Comparison of ENCODE assay signal across 8 cellular contexts in genomic region chr17:73091770-73092517, GRCh38. TPM values are rescaled to one million over a fixed set of nuclear protein-coding genes. Genes with fewer than 3 reads are reported as not detected.
DNase-seq lines count a peak whose midpoint lies in the region; ATAC-seq, FAIRE-seq and TF ChIP-seq lines count a peak whose summit lies in the region.

No MANE protein-coding gene starts in this region.

- peaks cover 6 to 12% of the 10 kb centered on the region in 2 experiments; a peak in 3 of 5 replicates for H3K4me1 ChIP-seq in K562 (replicated peaks in 1 of 2; ENCODE audit: control insufficient read depth in 2 of 2, insufficient read depth in 2 of 2, low read length in 2 of 2)
- peaks cover 11 to 17% (median 11%) of the 10 kb centered on the region in 3 donors for H3K4me1 ChIP-seq in skeletal muscle tissue (ENCODE audit: control insufficient read depth in 3 of 3, insufficient read depth in 3 of 3, low read length in 3 of 3)

- H3K9me1 ChIP-seq in K562 (ENCODE audit: control insufficient read depth, insufficient read depth, low read length), result no peaks in the 10 kb centered on the region

- POLR2A ChIA-PET in K562 (lab: Yijun Ruan, JAX), result interaction anchor here (0.6 to 1.0 kb wide), 4 partner anchors 44 to 201 kb away, joined by 3 to 5 read pairs (median 3); no protein-coding TSS in a partner anchor

- TF ChIP-seq EP300 in K562 (IDR thresholded peaks at IDR 0.05; ENCODE audit: low read length), result no peak

- no peaks in the 10 kb centered on the region for H4K20me1 ChIP-seq in K562 (replicated peaks; ENCODE audit: control insufficient read depth, insufficient read depth, low read length)

- H3K27ac ChIP-seq in K562 (ENCODE audit: extremely low read depth, low read depth, low read length) (peak overlapping the region; percentile 53), skeletal muscle tissue (ENCODE audit: low read depth, low read length) (no peak overlapping the region)

- no peak for TF ChIP-seq POLR2A in K562 (conservative IDR thresholded peaks at IDR 0.05)

- peak overlapping the region; percentile 89 for H2AFZ ChIP-seq in K562 (ENCODE audit: low read depth, low read length)

- no peak for TF ChIP-seq RAD21 in K562 (CRISPR knock-in tag; conservative IDR thresholded peaks at IDR 0.05 in 1 of 2, IDR thresholded peaks at IDR 0.05 in 1 of 2)

- H3K9me3 ChIP-seq in K562 (replicated peaks; ENCODE audit: control insufficient read depth, insufficient read depth, low read depth, low read length) (no peaks in the 10 kb centered on the region), skeletal muscle tissue (ENCODE audit: control insufficient read depth in 3 of 3, low read length in 3 of 3) (no peaks in the 10 kb centered on the region)

- H3K4me2 ChIP-seq in K562 (ENCODE audit: insufficient read depth, low read length), result peak overlapping the region; percentile 96

- H3K79me2 ChIP-seq in K562 (ENCODE audit: control insufficient read depth, insufficient read depth, low read length), result peaks cover 10% of the 10 kb centered on the region; the same call in 2 of the 3 replicates

- no peaks in the 10 kb centered on the region; the same call in 1 of the 2 replicates for H3K36me3 ChIP-seq in H7 (replicated peaks; ENCODE audit: control insufficient read depth, insufficient read depth, low read length)
- H3K36me3 ChIP-seq in K562 (ENCODE audit: control insufficient read depth, insufficient read depth, low read length), result peaks cover 9% of the 10 kb centered on the region; the same call in 1 of the 3 replicates
- H3K36me3 ChIP-seq in skeletal muscle tissue (ENCODE audit: control insufficient read depth in 3 of 3, insufficient read depth in 3 of 3, low read length in 3 of 3), result peaks cover 5 to 7% (median 6%) of the 10 kb centered on the region in 3 donors

- BruUV-seq in K562 (replicated peaks; lab: Mats Ljungman, UMichigan), result TSS peak; percentile 50

- WGBS in K562 (ENCODE audit: insufficient coverage, low coverage, missing lambda C conversion rate), result 2% methylated on average over 17 of the region's 20 CpGs

- FAIRE-seq in K562 (lab: Jason Lieb, UNC), result peak; percentile 77
- no peak for FAIRE-seq in frontal cortex (lab: Jason Lieb, UNC)

- intact Hi-C loops in K562 (cut with micrococcal nuclease), result loop anchor here (10.0 kb wide), 1 partner anchor 107 kb away; no protein-coding TSS in a partner anchor

- peak overlapping the region; percentile 64 for H3K4me3 ChIP-seq in H7 (ENCODE audit: insufficient read depth, low read depth, low read length)
- peak overlapping the region; percentile 67 for H3K4me3 ChIP-seq in K562
- H3K4me3 ChIP-seq in skeletal muscle tissue (ENCODE audit: low read length in 3 of 3), result peak overlapping the region; percentile 82 to 90 (median 87)

- peak overlapping the region; percentile 79 to 93 for H3K9ac ChIP-seq in K562 (ENCODE audit: insufficient read depth in 1 of 2, low read depth in 2 of 2, low read length in 2 of 2)
- H3K9ac ChIP-seq in skeletal muscle tissue (ENCODE audit: low read depth in 1 of 3, low read length in 3 of 3), result peak overlapping the region; percentile 61 to 85 (median 84)

- peak; percentile 50 for ATAC-seq in K562

- in situ Hi-C loops in K562 (cut with MboI), result no loop called here

- peak; percentile 62 for DNase-seq in NCI-H2171 (lab: John Stamatoyannopoulos, UW)
- no peak for DNase-seq in NCI-H2171 treated with DMSO at 0.1 percent for 48 hours (lab: John Stamatoyannopoulos, UW)
- no peak for DNase-seq in H7
- DNase-seq in NCI-H526 treated with DMSO at 0.1 percent for 48 hours (lab: John Stamatoyannopoulos, UW), result peak; percentile 8
- DNase-seq in K562 (ENCODE audit: extremely low read depth in 1 of 4, low spot score in 3 of 4), result peak; percentile 23 to 64 (median 47)
- DNase-seq in iPS-NIHi11 (ENCODE audit: low spot score), result peak; percentile 83
- DNase-seq in frontal cortex (ENCODE audit: low spot score in 2 of 2), result no peak

- TF ChIP-seq CTCF in K562 (IDR thresholded peaks at IDR 0.05 in 2 of 3, conservative IDR thresholded peaks at IDR 0.05 in 1 of 3; ENCODE audit: insufficient read depth in 2 of 3, low read depth in 1 of 3, low read length in 3 of 3), result no peak

- CTCF ChIA-PET in K562 (lab: Yijun Ruan, JAX; ENCODE audit: low intra/inter-chr PET ratio), result no interaction called here

- H3K27me3 ChIP-seq in H7 (ENCODE audit: control insufficient read depth, insufficient read depth, low read length), result no peaks in the 10 kb centered on the region
- H3K27me3 ChIP-seq in K562 (ENCODE audit: control insufficient read depth in 2 of 2, insufficient read depth in 2 of 2, low read length in 2 of 2), result peaks cover 10 to 17% of the 10 kb centered on the region in 2 experiments; a peak in 3 of 5 replicates
- H3K27me3 ChIP-seq in skeletal muscle tissue (ENCODE audit: control insufficient read depth in 3 of 3, insufficient read depth in 3 of 3, low read length in 3 of 3), result peaks cover 0 to 10% (median 3%) of the 10 kb centered on the region in 3 donors

TF ChIP-seq in K562, 482 proteins besides CTCF, POLR2A, EP300 and RAD21:
- TF ChIP-seq U2AF1 (optimal IDR thresholded peaks at IDR 0.05; ENCODE audit: low read depth, low read length) (no peak), E2F6 (IDR thresholded peaks at IDR 0.05; ENCODE audit: borderline replicate concordance in 1 of 2, extremely low read depth in 1 of 2, insufficient read depth in 1 of 2, insufficient read length in 1 of 2, low read depth in 1 of 2, low read length in 1 of 2, poor library complexity in 1 of 2, severe bottlenecking in 1 of 2) (no peak), CREB1 (IDR thresholded peaks at IDR 0.05) (no peak), CREB1 (CRISPR knock-in tag; IDR thresholded peaks at IDR 0.05) (0 out of 2 replicates have a peak, but pooled peaks have one; percentile 15), SIN3A (IDR thresholded peaks at IDR 0.05; ENCODE audit: borderline replicate concordance in 2 of 2, control insufficient read depth in 1 of 2, low read depth in 2 of 2, low read length in 2 of 2) (0 out of 4 replicates have a peak, but pooled peaks of 1 of the 2 experiments have one; percentile 5)

RNA-seq across cellular contexts. Expression of gene SLC39A11, which starts 0.5 kb away (rescaled TPM):
- 6.8 and 9.5 TPM in 2 replicates for total RNA-seq in H7 (2014; rRNA removed; shearing (Covaris generic))
- 51.5 and 68.1 TPM in 2 replicates for total RNA-seq in K562 (2011; cell fraction: chromatin; rRNA removed; ENCODE audit: low replicate concordance)
- 52.9 and 55.3 TPM in 2 replicates for total RNA-seq in K562 (2011; cell fraction: nucleolus; rRNA removed)
- 74.6 and 85.3 TPM in 2 replicates for total RNA-seq in K562 (2011; cell fraction: nucleoplasm; rRNA removed)
- total RNA-seq in K562 (2014; rRNA removed) (11.8 and 15.1 TPM in 2 replicates), K562 (2014; rRNA removed; fragmentation: Illumina TruSeq; extraction: Trizol) (12.7 and 12.9 TPM in 2 replicates), K562 (2015; rRNA removed; fragmentation: Illumina TruSeq; extraction: Trizol) (20.2 TPM in 2 replicates), K562 (2021) (25.6 and 26.4 TPM in 2 replicates), skeletal muscle tissue (13.0 TPM), frontal cortex (8.2 TPM)
- polyA plus RNA-seq in K562 (2011; rRNA removed) (8.8 and 10.5 TPM in 2 replicates), K562 (2014; fragmentation: Illumina TruSeq; extraction: Trizol) (11.0 and 13.4 TPM in 2 replicates), K562 (2014; fragmentation: Nextera tagmentation; extraction: Ambion mirVana) (10 to 100 TPM; 11.5 to 13.7 TPM), K562 (2014; rRNA removed) (12.8 and 15.2 TPM in 2 replicates)
- polyA plus RNA-seq in K562 (2011; cell fraction: cytosol; rRNA removed), result 9.1 and 10.5 TPM in 2 replicates
- 12.2 and 21.3 TPM in 2 replicates for polyA plus RNA-seq in K562 (2011; cell fraction: nucleus; rRNA removed)
- 19.8 and 21.1 TPM in 2 replicates for polyA plus RNA-seq in K562 (2012)
- 18.1 and 20.4 TPM in 2 replicates for polyA minus RNA-seq in K562 (2011; rRNA and poly(A)+ RNA removed)
- polyA minus RNA-seq in K562 (2011; cell fraction: cytosol; rRNA and poly(A)+ RNA removed), result 10.3 and 16.1 TPM in 2 replicates
- polyA minus RNA-seq in K562 (2011; cell fraction: nucleus; rRNA and poly(A)+ RNA removed), result 23.0 and 23.8 TPM in 2 replicates

Comparison
In these comparisons a context has a peak if more than half of its experiments do, and no peak if none do; other contexts are left out.
1. DNase-seq: peak in NCI-H2171 (single experiment), NCI-H526 treated with DMSO at 0.1 percent for 48 hours (single experiment), K562 (4 of 4) and iPS-NIHi11 (single experiment); none in NCI-H2171 treated with DMSO at 0.1 percent for 48 hours (single experiment), H7 (single experiment) and frontal cortex (0 of 2).
2. Peak in every context shown above with its lines, with median percentiles within 50 percentile points of each other: H3K4me3 ChIP-seq.